ENCODE assay signal across 9 cellular contexts in the genomic region with DNA sequence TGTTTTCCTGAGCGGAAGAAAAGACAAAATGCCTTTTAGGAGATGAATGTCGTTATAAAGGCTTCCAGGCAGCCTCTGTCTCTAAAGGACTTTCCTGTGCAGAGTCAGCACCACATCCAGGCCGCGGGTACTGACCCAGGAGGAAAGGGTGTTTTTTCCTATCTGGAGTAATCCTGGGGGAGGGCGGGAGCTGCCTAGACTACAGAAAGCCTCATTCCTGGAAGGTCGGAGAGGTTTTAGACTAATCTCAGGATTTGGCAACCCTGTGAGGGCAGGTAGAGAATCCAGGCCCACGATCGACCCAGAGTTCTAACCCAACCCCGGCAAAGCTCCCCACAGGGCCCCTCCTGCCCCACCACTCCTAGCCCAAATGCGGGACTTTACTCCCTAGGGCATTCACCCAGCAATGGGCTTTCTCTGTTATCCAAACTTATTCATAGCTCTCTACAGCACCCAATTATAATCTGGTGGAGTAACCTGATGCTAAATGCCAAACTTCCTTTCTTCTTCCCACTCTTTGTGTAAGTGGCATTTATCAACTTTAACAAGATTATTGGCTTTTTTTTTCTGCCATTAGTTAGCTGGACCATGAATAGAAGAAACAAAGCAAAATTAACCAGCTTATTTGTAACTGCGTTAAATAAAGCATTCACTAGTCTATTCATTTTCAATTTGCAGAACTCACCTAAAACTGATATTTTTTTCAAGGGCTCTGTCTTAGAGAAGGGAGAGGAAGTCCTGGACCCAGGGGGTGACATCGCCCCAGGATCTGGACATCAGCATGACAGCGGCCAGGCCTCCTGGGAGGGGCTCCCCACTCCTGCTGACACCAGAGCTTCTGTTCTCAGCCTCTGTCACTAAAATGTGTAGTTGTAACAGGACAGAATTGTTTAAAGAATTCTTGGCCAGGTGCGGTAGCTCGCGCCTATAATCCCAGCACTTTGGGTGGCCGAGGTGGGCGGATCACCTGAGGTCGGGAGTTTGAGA. TPM values are rescaled to one million over a fixed set of nuclear protein-coding genes. Genes with fewer than 3 reads are reported as not detected.
DNase-seq lines count a peak whose midpoint lies in the region; ATAC-seq and TF ChIP-seq lines count a peak whose summit lies in the region.
"Had no signal": no experiment of that assay in that cellular context is flagged by ENCODE, and none has a peak within 500 bp of the region (broad histone marks: within the 10 kb centered on the region; RNA-seq: fewer than 3 reads in every experiment).

No MANE protein-coding gene starts in this region.

- H2BK5ac ChIP-seq in mesenchymal stem cell (ENCODE audit: low read depth, low read length, poor library complexity, severe bottlenecking), result no peak overlapping the region

- H3K27ac ChIP-seq in cingulate gyrus (ENCODE audit: low read depth, low read length), result peak overlapping the region; percentile 88
- H3K27ac ChIP-seq in mesenchymal stem cell (ENCODE audit: low read length, poor library complexity, severe bottlenecking), result no peak overlapping the region
- H3K27ac ChIP-seq in thoracic aorta, result no peak overlapping the region

- H2BK12ac ChIP-seq in mesenchymal stem cell (ENCODE audit: low read length in 2 of 2), result no peak overlapping the region

- peaks cover 7% of the 10 kb centered on the region for H3K4me1 ChIP-seq in mesenchymal stem cell (ENCODE audit: control insufficient read depth, insufficient read depth, low read depth, low read length)
- peaks cover 0 to 14% of the 10 kb centered on the region in 2 donors for H3K4me1 ChIP-seq in thoracic aorta (ENCODE audit: control insufficient read depth in 1 of 2, low read depth in 2 of 2)

- no peak overlapping the region for H2BK15ac ChIP-seq in mesenchymal stem cell (ENCODE audit: low read depth, poor library complexity, severe bottlenecking)

- peak overlapping the region; percentile 89 for H3K4me2 ChIP-seq in mesenchymal stem cell (ENCODE audit: low read length, poor library complexity, severe bottlenecking)

- TF ChIP-seq CTCF in thoracic aorta (IDR thresholded peaks at IDR 0.05), result no peak

- no peak overlapping the region for H2AFZ ChIP-seq in mesenchymal stem cell (ENCODE audit: low read depth, low read length)

- H3K27me3 Mint-ChIP-seq in activated CD8-positive, alpha-beta memory T cell treated with anti-CD3 and anti-CD28 coated beads, Interleukin-2, amount 10 ng/mL, durations not matched to agents 7 days and 5 days, result peaks cover 74% of the 10 kb centered on the region

- no peak overlapping the region for H3K4ac ChIP-seq in mesenchymal stem cell (ENCODE audit: low read depth in 1 of 2, low read length in 2 of 2)

- H3K4me1 Mint-ChIP-seq in activated CD8-positive, alpha-beta memory T cell treated with anti-CD3 and anti-CD28 coated beads, Interleukin-2, amount 10 ng/mL, durations not matched to agents 7 days and 5 days, result peaks cover 3% of the 10 kb centered on the region

- H3K4me3 ChIP-seq in mesenchymal stem cell (ENCODE audit: insufficient read depth in 1 of 2, low read depth in 1 of 2, low read length in 2 of 2) (peak overlapping the region in 1 of 2 experiments; percentile 91), thoracic aorta (peak overlapping the region; percentile 91)

- DNase-seq in activated CD8-positive, alpha-beta memory T cell treated with anti-CD3 and anti-CD28 coated beads, Interleukin-2, amount 10 ng/mL, durations not matched to agents 7 days and 5 days, result no peak
- no peak for DNase-seq in activated CD8-positive, alpha-beta memory T cell treated with anti-CD3 and anti-CD28 coated beads for 24 hours
- DNase-seq in mesenchymal stem cell, result no peak
- DNase-seq in thoracic aorta (ENCODE audit: low spot score), result no peak
- DNase-seq in stimulated activated naive CD4-positive, alpha-beta T cell treated with Interleukin-2 at 50 U/mL for 16 hours (lab: John Stamatoyannopoulos, UW), result no peak
- DNase-seq in activated gamma-delta T cell treated with Interleukin-2 at 50 U/mL for 16 hours, result no peak
- DNase-seq: activated CD4-positive, CD25-positive, alpha-beta regulatory T cell treated with anti-CD3 and anti-CD28 coated beads, Interleukin-2, amount 50 U/mL, for 72 hours had no signal

- H3K23ac ChIP-seq in mesenchymal stem cell (ENCODE audit: low read length in 2 of 2), result no peak overlapping the region

- H3K79me1 ChIP-seq in mesenchymal stem cell (replicated peaks; ENCODE audit: low read length, poor library complexity, severe bottlenecking), result no peaks in the 10 kb centered on the region

- no peak overlapping the region for H2AK5ac ChIP-seq in mesenchymal stem cell (ENCODE audit: low read length, severe bottlenecking)

- peaks cover 10 to 69% of the 10 kb centered on the region in 2 experiments for H3K27me3 ChIP-seq in mesenchymal stem cell (ENCODE audit: control insufficient read depth in 1 of 2, insufficient read depth in 1 of 2, low read length in 2 of 2)
- H3K27me3 ChIP-seq in thoracic aorta (replicated peaks; ENCODE audit: insufficient read depth), result no peaks in the 10 kb centered on the region

- CTCF ChIA-PET in activated CD8-positive, alpha-beta memory T cell treated with anti-CD3 and anti-CD28 coated beads, Interleukin-2, amount 10 ng/mL, durations not matched to agents 7 days and 5 days (lab: Charles Lee), result interaction anchor here (0.9 to 3.2 kb wide), 3 partner anchors 41 to 98 kb away, joined by 3 to 20 read pairs (median 3); no protein-coding TSS in a partner anchor

- H3K36me3 ChIP-seq in mesenchymal stem cell (ENCODE audit: control insufficient read depth in 1 of 2, insufficient read depth in 2 of 2, low read depth in 1 of 2, low read length in 2 of 2) (no peaks in the 10 kb centered on the region), thoracic aorta (no peaks in the 10 kb centered on the region)

- H3K9ac ChIP-seq in mesenchymal stem cell (ENCODE audit: low read length), result peak overlapping the region; percentile 83

- H3K18ac ChIP-seq in mesenchymal stem cell (ENCODE audit: low read depth in 1 of 2, low read length in 2 of 2), result no peak overlapping the region

- H3K9me3 ChIP-seq in mesenchymal stem cell (ENCODE audit: control insufficient read depth, low read length) (no peaks in the 10 kb centered on the region), thoracic aorta (no peaks in the 10 kb centered on the region)

- no peak overlapping the region for H3K14ac ChIP-seq in mesenchymal stem cell (ENCODE audit: low read length in 2 of 2)

- H3K27ac Mint-ChIP-seq in activated CD8-positive, alpha-beta memory T cell treated with anti-CD3 and anti-CD28 coated beads, Interleukin-2, amount 10 ng/mL, durations not matched to agents 7 days and 5 days, result no peak overlapping the region

- ATAC-seq in activated CD8-positive, alpha-beta memory T cell treated with anti-CD3 and anti-CD28 coated beads, Interleukin-2, amount 10 ng/mL, durations not matched to agents 7 days and 5 days, result no peak
- ATAC-seq in thoracic aorta (ENCODE audit: insufficient number of reproducible peaks, low FRiP score, low read depth) (no peak), GM19467 (IDR thresholded peaks at IDR 0.05; ENCODE audit: unreplicated experiment) (no peak)

- H3K36me3 Mint-ChIP-seq in activated CD8-positive, alpha-beta memory T cell treated with anti-CD3 and anti-CD28 coated beads, Interleukin-2, amount 10 ng/mL, durations not matched to agents 7 days and 5 days, result no peaks in the 10 kb centered on the region

- no peaks in the 10 kb centered on the region for H3K9me3 Mint-ChIP-seq in activated CD8-positive, alpha-beta memory T cell treated with anti-CD3 and anti-CD28 coated beads, Interleukin-2, amount 10 ng/mL, durations not matched to agents 7 days and 5 days (ENCODE audit: low read depth)

- H4K8ac ChIP-seq in mesenchymal stem cell (ENCODE audit: low read length), result no peak overlapping the region

- H4K91ac ChIP-seq in mesenchymal stem cell (ENCODE audit: low read length), result no peak overlapping the region

- H3K4me3 Mint-ChIP-seq in activated CD8-positive, alpha-beta memory T cell treated with anti-CD3 and anti-CD28 coated beads, Interleukin-2, amount 10 ng/mL, durations not matched to agents 7 days and 5 days, result peak overlapping the region; percentile 37

- WGBS in mesenchymal stem cell, result 32% methylated on average over 15 of the region's 19 CpGs

- H2BK120ac ChIP-seq in mesenchymal stem cell (ENCODE audit: low read depth, low read length), result no peak overlapping the region

RNA-seq across cellular contexts. Expression of a gene that starts 1.4 kb away (rescaled TPM):
- under 1 TPM; 0.09 to 0.26 TPM for total RNA-seq in activated CD8-positive, alpha-beta memory T cell treated with anti-CD3 and anti-CD28 coated beads, Interleukin-2, amount 10 ng/mL, durations not matched to agents 7 days and 5 days
- 0.06 TPM for polyA plus RNA-seq in mesenchymal stem cell (2013, experiment 1 of 2)
- polyA plus RNA-seq in mesenchymal stem cell (2013, experiment 2 of 2), result 0.03 TPM
- 10 to 100 TPM in 1 of 2 donors, 1 to 10 TPM in 1; 4.2 to 13.7 TPM for total RNA-seq in thoracic aorta

Comparison
In these comparisons a context has a peak if more than half of its experiments do, and no peak if none do; other contexts are left out.
1. RNA of a gene that starts 1.4 kb away (total RNA-seq): 4.2 to 13.7 TPM in thoracic aorta; 0.09 to 0.26 TPM in activated CD8-positive, alpha-beta memory T cell treated with anti-CD3 and anti-CD28 coated beads, Interleukin-2, amount 10 ng/mL, durations not matched to agents 7 days and 5 days; every median in the first group is over 4 times any median in the second.